ENCODE assay signal across 1 cellular context in genomic region chr22:41175546-41175945, GRCh38.
TF ChIP-seq lines count a peak whose summit lies in the region.

No MANE protein-coding gene starts in this region.

TF ChIP-seq in SK-N-SH treated with all-trans-retinoic acid at 6 μM for 48 hours, 23 proteins besides CTCF, POLR2A, EP300 and RAD21 (continued from another document):
- TF ChIP-seq RARB (CRISPR knock-in tag; IDR thresholded peaks at IDR 0.05): no peak
- no peak for TF ChIP-seq ARNTL (CRISPR knock-in tag; IDR thresholded peaks at IDR 0.05; ENCODE audit: borderline replicate concordance, low read depth)
- no peak for TF ChIP-seq ZNF70 (CRISPR knock-in tag; IDR thresholded peaks at IDR 0.05)
- TF ChIP-seq, protein P1, sequence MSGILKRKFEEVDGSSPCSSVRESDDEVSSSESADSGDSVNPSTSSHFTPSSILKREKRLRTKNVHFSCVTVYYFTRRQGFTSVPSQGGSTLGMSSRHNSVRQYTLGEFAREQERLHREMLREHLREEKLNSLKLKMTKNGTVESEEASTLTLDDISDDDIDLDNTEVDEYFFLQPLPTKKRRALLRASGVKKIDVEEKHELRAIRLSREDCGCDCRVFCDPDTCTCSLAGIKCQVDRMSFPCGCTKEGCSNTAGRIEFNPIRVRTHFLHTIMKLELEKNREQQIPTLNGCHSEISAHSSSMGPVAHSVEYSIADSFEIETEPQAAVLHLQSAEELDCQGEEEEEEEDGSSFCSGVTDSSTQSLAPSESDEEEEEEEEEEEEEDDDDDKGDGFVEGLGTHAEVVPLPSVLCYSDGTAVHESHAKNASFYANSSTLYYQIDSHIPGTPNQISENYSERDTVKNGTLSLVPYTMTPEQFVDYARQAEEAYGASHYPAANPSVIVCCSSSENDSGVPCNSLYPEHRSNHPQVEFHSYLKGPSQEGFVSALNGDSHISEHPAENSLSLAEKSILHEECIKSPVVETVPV (CRISPR knock-in tag; IDR thresholded peaks at IDR 0.05): no peak
